ENCODE assay signal across 24 cellular contexts in the genomic region with DNA sequence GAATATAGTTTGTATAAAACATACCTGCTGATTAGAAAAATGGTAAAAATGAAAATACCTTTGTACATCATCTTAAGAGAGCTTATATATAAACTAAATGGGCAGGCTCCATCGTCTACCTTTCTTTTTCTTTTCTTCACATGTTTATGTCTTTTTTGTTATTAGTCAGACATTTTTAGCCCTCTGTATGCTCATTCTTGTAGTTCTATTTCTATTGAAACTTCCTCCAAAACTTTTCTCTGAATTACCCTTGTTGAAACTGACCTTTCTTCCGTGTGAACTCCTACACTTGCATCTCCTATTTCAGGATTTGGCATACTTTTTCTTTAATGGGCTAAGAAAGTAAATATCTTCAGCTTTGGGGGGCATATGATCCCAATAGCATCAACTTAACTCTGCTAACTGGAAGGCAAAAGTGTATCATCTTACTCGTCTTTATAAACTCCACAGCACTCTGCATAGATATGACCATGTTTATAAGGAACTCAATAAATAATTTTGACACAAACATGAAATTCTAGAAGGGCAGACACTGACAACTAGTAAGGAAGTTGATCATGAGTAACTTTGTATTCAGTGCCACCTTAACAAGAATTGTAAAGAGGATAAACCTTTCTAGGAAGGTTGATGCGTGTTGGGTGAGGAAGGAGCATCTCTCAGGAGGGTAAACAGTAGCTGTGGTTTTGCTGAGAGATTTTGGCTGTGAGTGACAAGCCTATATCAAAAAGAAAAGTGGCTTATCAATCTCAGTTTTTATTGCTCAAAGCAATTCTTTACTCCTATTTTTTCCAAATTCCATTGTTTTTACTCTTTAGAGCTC.
DNase-seq lines count a peak whose midpoint lies in the region; ATAC-seq and TF ChIP-seq lines count a peak whose summit lies in the region.
"Had no signal": no experiment of that assay in that cellular context is flagged by ENCODE, and none has a peak within 500 bp of the region (broad histone marks: within the 10 kb centered on the region; RNA-seq: fewer than 3 reads in every experiment).

No MANE protein-coding gene starts in this region.

- H3K9me3 ChIP-seq in H9 (ENCODE audit: control insufficient read depth, low read depth, low read length): no peaks in the 10 kb centered on the region
- H3K9me3 ChIP-seq: Peyer's patch had no signal

- H3K27me3 ChIP-seq in H9 (ENCODE audit: insufficient read depth, low read length): no peaks in the 10 kb centered on the region
- H3K27me3 ChIP-seq: BLaER1 treated with 17β-estradiol and CSF1 and Interleukin-3, amounts not matched to agents 10 nM and 100 nM; hepatocyte; Peyer's patch had no signal

- H2BK5ac ChIP-seq in H9 (ENCODE audit: insufficient read length, low read length): no peak overlapping the region

- H4K20me1 ChIP-seq in H9 (ENCODE audit: control insufficient read depth, insufficient read depth, insufficient read length): no peaks in the 10 kb centered on the region

- H2AK5ac ChIP-seq in H9 (ENCODE audit: insufficient read length, low read length): no peak overlapping the region

- no peak overlapping the region for H3K23ac ChIP-seq in H9 (ENCODE audit: insufficient read length, low read depth, low read length)

- no peak overlapping the region for H3K9ac ChIP-seq in H9 (ENCODE audit: extremely low read depth, insufficient read length, low read length)
- H3K9ac ChIP-seq: BLaER1 treated with 17β-estradiol and CSF1 and Interleukin-3, amounts not matched to agents 10 nM and 100 nM had no signal

- WGBS in H9 (ENCODE audit: extremely low coverage, insufficient read length, low lambda C conversion rate): no CpG with 5 or more reads among the region's 4 CpGs

- TF ChIP-seq CTCF in H9 (conservative IDR thresholded peaks at IDR 0.05): no peak

- H3K4me3 Mint-ChIP-seq in activated CD4-positive, alpha-beta T cell treated with anti-CD3 and anti-CD28 coated beads for 36 hours: no peak overlapping the region
- no peak overlapping the region for H3K4me3 Mint-ChIP-seq in activated naive CD8-positive, alpha-beta T cell treated with anti-CD3 and anti-CD28 coated beads, Interleukin-2, amount 50 U/mL, for 24 hours
- H3K4me3 Mint-ChIP-seq in H9: no peak overlapping the region
- H3K4me3 Mint-ChIP-seq: GM23338; naive thymus-derived CD8-positive, alpha-beta T cell had no signal

- no peaks in the 10 kb centered on the region for H3K23me2 ChIP-seq in H9 (ENCODE audit: insufficient read length, low read depth, low read length, poor library complexity, severe bottlenecking)

- DNase-seq in activated CD4-positive, alpha-beta T cell treated with anti-CD3 and anti-CD28 coated beads for 36 hours: no peak
- DNase-seq in activated CD4-positive, alpha-beta T cell treated with anti-CD3 and anti-CD28 coated beads for 1 hour: no peak
- DNase-seq in activated naive CD8-positive, alpha-beta T cell treated with anti-CD3 and anti-CD28 coated beads, Interleukin-2, amount 50 U/mL, for 24 hours: no peak
- DNase-seq in retina (no peak), hypothalamus (lab: John Stamatoyannopoulos, UW) (no peak), H9 (no peak)
- DNase-seq: activated effector memory CD4-positive, alpha-beta T cell treated with anti-CD3 and anti-CD28 coated beads, Interleukin-2, amount 50 U/mL, for 16 hours; effector CD8-positive, alpha-beta T cell; MV-4-11; naive thymus-derived CD8-positive, alpha-beta T cell; NCI-H1436 treated with DMSO at 0.1 percent for 48 hours; NCI-H345; Peyer's patch; SHP77; stimulated activated CD4-positive, alpha-beta T cell treated with anti-CD3 and anti-CD28 coated beads, Interleukin-4, amount 100 ng/mL, for 1 hour; substantia nigra; trophoblast cell had no signal

- no peak overlapping the region for H2BK15ac ChIP-seq in H9 (ENCODE audit: low read depth, low read length)

- H2BK120ac ChIP-seq in H9 (ENCODE audit: low read depth, low read length, poor library complexity, severe bottlenecking): no peak overlapping the region

- H3K79me2 ChIP-seq in H9 (ENCODE audit: insufficient read depth, low read length): no peaks in the 10 kb centered on the region
- H3K79me2 ChIP-seq: hepatocyte had no signal

- peaks cover 40% of the 10 kb centered on the region for H3K36me3 Mint-ChIP-seq in activated CD4-positive, alpha-beta T cell treated with anti-CD3 and anti-CD28 coated beads for 36 hours (ENCODE audit: low read depth)
- H3K36me3 Mint-ChIP-seq in activated naive CD8-positive, alpha-beta T cell treated with anti-CD3 and anti-CD28 coated beads, Interleukin-2, amount 50 U/mL, for 24 hours (ENCODE audit: low read depth): peaks cover 54% of the 10 kb centered on the region
- H3K36me3 Mint-ChIP-seq in H9 (ENCODE audit: insufficient read depth in 1 of 3, low read depth in 3 of 3): peaks cover 5 to 8% (median 7%) of the 10 kb centered on the region in 3 experiments

- H3K27ac ChIP-seq in H9 (ENCODE audit: insufficient read length, low read depth, low read length): no peak overlapping the region
- H3K27ac ChIP-seq: 22Rv1; BLaER1 treated with 17β-estradiol and CSF1 and Interleukin-3, amounts not matched to agents 10 nM and 100 nM; coronary artery; hepatocyte; Peyer's patch had no signal

- H3K14ac ChIP-seq in H9 (ENCODE audit: insufficient read depth, low read length): no peak overlapping the region

- intact Hi-C loops in activated CD4-positive, alpha-beta T cell treated with anti-CD3 and anti-CD28 coated beads for 36 hours (cut with DNase I, micrococcal nuclease): no loop called here

- H2BK12ac ChIP-seq in H9 (ENCODE audit: insufficient read length, low read depth, low read length): no peak overlapping the region

- ATAC-seq in activated CD4-positive, alpha-beta T cell treated with anti-CD3 and anti-CD28 coated beads for 36 hours: peak; percentile 33
- ATAC-seq in GM18519 (IDR thresholded peaks at IDR 0.05; ENCODE audit: low FRiP score, unreplicated experiment): peak; percentile 53
- ATAC-seq in HG03565 (IDR thresholded peaks at IDR 0.05; ENCODE audit: unreplicated experiment): peak; percentile 47
- ATAC-seq in activated naive CD8-positive, alpha-beta T cell treated with anti-CD3 and anti-CD28 coated beads, Interleukin-2, amount 50 U/mL, for 24 hours: no peak
- ATAC-seq: GM23338; naive thymus-derived CD8-positive, alpha-beta T cell had no signal

- no peak overlapping the region for H3K4ac ChIP-seq in H9 (ENCODE audit: low read depth, low read length)

- H3K56ac ChIP-seq in H9 (ENCODE audit: insufficient read length, low read depth, low read length): no peak overlapping the region

- H4K91ac ChIP-seq in H9 (ENCODE audit: insufficient read length, low read depth, low read length): no peak overlapping the region

- H3K79me1 ChIP-seq in H9 (ENCODE audit: insufficient read depth, low read depth, low read length, poor library complexity, severe bottlenecking): no peaks in the 10 kb centered on the region

- H2BK20ac ChIP-seq in H9 (ENCODE audit: low read depth, low read length, poor library complexity, severe bottlenecking): no peak overlapping the region

- no peak overlapping the region for H3T11ph ChIP-seq in H9 (ENCODE audit: low read length)

- H3K18ac ChIP-seq in H9 (ENCODE audit: insufficient read length, low read depth, low read length): no peak overlapping the region

- CTCF ChIA-PET in activated CD4-positive, alpha-beta T cell treated with anti-CD3 and anti-CD28 coated beads for 36 hours (lab: Charles Lee): interaction anchor here (0.8 to 1.3 kb wide), 3 partner anchors 11 to 14 kb away, joined by 3 read pairs; no protein-coding TSS in a partner anchor

- peaks cover 5% of the 10 kb centered on the region for H3K9me3 Mint-ChIP-seq in activated CD4-positive, alpha-beta T cell treated with anti-CD3 and anti-CD28 coated beads for 36 hours (ENCODE audit: low read depth)
- H3K9me3 Mint-ChIP-seq in activated naive CD8-positive, alpha-beta T cell treated with anti-CD3 and anti-CD28 coated beads, Interleukin-2, amount 50 U/mL, for 24 hours: no peaks in the 10 kb centered on the region
- H3K9me3 Mint-ChIP-seq in H9: peaks cover 0 to 3% of the 10 kb centered on the region in 2 experiments; a peak in 1 of 5 replicates
- H3K9me3 Mint-ChIP-seq: GM23338 had no signal

- H4K5ac ChIP-seq in H9 (ENCODE audit: insufficient read length, low read depth, low read length): no peak overlapping the region

- POLR2A ChIA-PET in activated CD4-positive, alpha-beta T cell treated with anti-CD3 and anti-CD28 coated beads for 36 hours (lab: Charles Lee): no interaction called here

- H2AFZ ChIP-seq in H9 (ENCODE audit: low read length): no peak overlapping the region
- H2AFZ ChIP-seq: GM23338, hepatocyte had no signal

- H3K27me3 Mint-ChIP-seq in activated CD4-positive, alpha-beta T cell treated with anti-CD3 and anti-CD28 coated beads for 36 hours: no peaks in the 10 kb centered on the region
- H3K27me3 Mint-ChIP-seq in activated naive CD8-positive, alpha-beta T cell treated with anti-CD3 and anti-CD28 coated beads, Interleukin-2, amount 50 U/mL, for 24 hours: no peaks in the 10 kb centered on the region
- H3K27me3 Mint-ChIP-seq in H9 (ENCODE audit: low read depth): no peaks in the 10 kb centered on the region
- H3K27me3 Mint-ChIP-seq: naive thymus-derived CD8-positive, alpha-beta T cell had no signal

- no peak overlapping the region for H4K8ac ChIP-seq in H9 (replicated peaks; ENCODE audit: insufficient read length, low read depth, low read length)

- peaks cover 5% of the 10 kb centered on the region for H3K4me1 Mint-ChIP-seq in activated CD4-positive, alpha-beta T cell treated with anti-CD3 and anti-CD28 coated beads for 36 hours
- H3K4me1 Mint-ChIP-seq in activated naive CD8-positive, alpha-beta T cell treated with anti-CD3 and anti-CD28 coated beads, Interleukin-2, amount 50 U/mL, for 24 hours: peaks cover 2% of the 10 kb centered on the region
- H3K4me1 Mint-ChIP-seq in H9: no peaks in the 10 kb centered on the region
- H3K4me1 Mint-ChIP-seq: GM23338 had no signal

- no peak overlapping the region for H3K4me2 ChIP-seq in H9 (ENCODE audit: insufficient read depth, insufficient read length, low read length)
- H3K4me2 ChIP-seq: BLaER1 treated with 17β-estradiol and CSF1 and Interleukin-3, amounts not matched to agents 10 nM and 100 nM; GM23338; hepatocyte had no signal

- H3K27ac Mint-ChIP-seq in activated CD4-positive, alpha-beta T cell treated with anti-CD3 and anti-CD28 coated beads for 36 hours: peak overlapping the region; percentile 44
- peak overlapping the region; percentile 3 for H3K27ac Mint-ChIP-seq in activated naive CD8-positive, alpha-beta T cell treated with anti-CD3 and anti-CD28 coated beads, Interleukin-2, amount 50 U/mL, for 24 hours
- H3K27ac Mint-ChIP-seq in H9: no peak overlapping the region
- H3K27ac Mint-ChIP-seq: GM23338 had no signal

- H3K4me1 ChIP-seq in H9 (ENCODE audit: insufficient read depth, low read length): no peaks in the 10 kb centered on the region
- H3K4me1 ChIP-seq: BLaER1 treated with 17β-estradiol and CSF1 and Interleukin-3, amounts not matched to agents 10 nM and 100 nM; Peyer's patch had no signal

Comparison
In these comparisons a context has a peak if more than half of its experiments do, and no peak if none do; other contexts are left out.
1. H3K27ac Mint-ChIP-seq: peak in activated CD4-positive, alpha-beta T cell treated with anti-CD3 and anti-CD28 coated beads for 36 hours (single experiment) and activated naive CD8-positive, alpha-beta T cell treated with anti-CD3 and anti-CD28 coated beads, Interleukin-2, amount 50 U/mL, for 24 hours (single experiment); none in H9 (0 of 3).